ENCODE assay signal across 28 cellular contexts in the genomic region with DNA sequence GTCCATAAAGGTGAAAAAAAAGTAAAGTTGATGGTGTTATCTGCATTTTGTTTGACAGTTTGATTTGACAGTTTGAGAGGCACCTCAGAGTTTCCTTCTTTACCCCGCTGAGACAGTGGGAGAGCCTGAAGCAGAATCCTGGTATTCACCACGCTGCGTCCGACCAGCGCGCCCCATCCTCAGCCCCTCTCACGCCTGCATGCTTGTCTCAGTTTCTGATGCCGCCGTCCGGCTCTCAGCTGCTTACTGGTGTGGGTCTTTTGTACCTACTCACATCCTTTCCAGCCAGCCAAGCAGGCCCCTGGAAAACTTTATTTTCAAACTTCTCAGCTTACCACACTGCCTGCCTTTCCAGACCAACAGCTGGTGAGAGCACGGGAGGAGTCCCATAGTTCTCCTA.
"Had no signal": no experiment of that assay in that cellular context is flagged by ENCODE, and none has a peak within 500 bp of the region (broad histone marks: within the 10 kb centered on the region; RNA-seq: fewer than 3 reads in every experiment).

No MANE protein-coding gene starts in this region.

- H3K27ac Mint-ChIP-seq: activated CD4-positive, alpha-beta memory T cell treated with anti-CD3 and anti-CD28 coated beads, Interleukin-2, amount 10 ng/mL, durations not matched to agents 7 days and 5 days; activated CD4-positive, alpha-beta T cell treated with anti-CD3 and anti-CD28 coated beads for 36 hours; activated CD4-positive, alpha-beta T cell treated with anti-CD3 and anti-CD28 coated beads, Interleukin-2, amount 10 ng/mL, durations not matched to agents 24 days and 14 days; activated naive CD4-positive, alpha-beta T cell treated with anti-CD3 and anti-CD28 coated beads, Interleukin-2, amount 10 ng/mL, durations not matched to agents 7 days and 5 days; activated naive CD8-positive, alpha-beta T cell; activated T-cell treated with anti-CD3 and anti-CD28 coated beads, Interleukin-2, amount 50 U/mL, for 24 hours had no signal

- H3K36me3 Mint-ChIP-seq: activated naive CD4-positive, alpha-beta T cell treated with anti-CD3 and anti-CD28 coated beads, Interleukin-2, amount 10 ng/mL, durations not matched to agents 7 days and 5 days; activated naive CD8-positive, alpha-beta T cell had no signal

- DNase-seq: activated CD4-positive, alpha-beta memory T cell treated with anti-CD3 and anti-CD28 coated beads, Interleukin-2, amount 10 ng/mL, durations not matched to agents 7 days and 5 days; activated CD4-positive, alpha-beta T cell treated with anti-CD3 and anti-CD28 coated beads for 36 hours; activated CD4-positive, alpha-beta T cell treated with anti-CD3 and anti-CD28 coated beads, Interleukin-2, amount 10 ng/mL, durations not matched to agents 24 days and 14 days; activated CD4-positive, alpha-beta T cell treated with anti-CD3 and anti-CD28 coated beads, Interleukin-2, amount 50 U/mL, for 4 hours; activated CD4-positive, CD25-positive, alpha-beta regulatory T cell; activated CD4-positive, CD25-positive, alpha-beta regulatory T cell treated with anti-CD3 and anti-CD28 coated beads, Interleukin-2, amount 50 U/mL, for 72 hours; activated CD8-positive, alpha-beta memory T cell treated with anti-CD3 and anti-CD28 coated beads, Interleukin-2, amount 50 U/mL, for 48 hours; activated gamma-delta T cell; activated naive CD4-positive, alpha-beta T cell; activated naive CD4-positive, alpha-beta T cell treated with anti-CD3 and anti-CD28 coated beads, Interleukin-2, amount 10 ng/mL, durations not matched to agents 7 days and 5 days; activated T-cell treated with anti-CD3 and anti-CD28 coated beads for 4 hours; activated T-cell treated with anti-CD3 and anti-CD28 coated beads, Interleukin-2, amount 50 U/mL, for 24 hours; activated T-cell treated with anti-CD3 and anti-CD28 coated beads, Interleukin-2, amount 50 U/mL, for 72 hours; amniotic stem cell; aorta; body of pancreas; central memory CD4-positive, alpha-beta T cell; cerebellar nuclear complex; colonic mucosa; effector CD8-positive, alpha-beta T cell; foreskin fibroblast; head of caudate nucleus; T-helper 1 cell; T-helper 2 cell had no signal

- H3K27ac ChIP-seq: body of pancreas, breast epithelium, cardiac muscle cell, colonic mucosa, epithelial cell of prostate had no signal

- ATAC-seq: activated CD4-positive, alpha-beta T cell treated with anti-CD3 and anti-CD28 coated beads for 36 hours; body of pancreas had no signal

- H3K9me3 Mint-ChIP-seq: activated CD4-positive, alpha-beta memory T cell treated with anti-CD3 and anti-CD28 coated beads, Interleukin-2, amount 10 ng/mL, durations not matched to agents 7 days and 5 days; activated CD4-positive, alpha-beta T cell treated with anti-CD3 and anti-CD28 coated beads, Interleukin-2, amount 10 ng/mL, durations not matched to agents 24 days and 14 days; activated naive CD4-positive, alpha-beta T cell treated with anti-CD3 and anti-CD28 coated beads, Interleukin-2, amount 10 ng/mL, durations not matched to agents 7 days and 5 days; activated T-cell treated with anti-CD3 and anti-CD28 coated beads, Interleukin-2, amount 50 U/mL, for 24 hours; activated T-cell treated with anti-CD3 and anti-CD28 coated beads, Interleukin-2, amount 50 U/mL, for 72 hours had no signal

- H3K27me3 ChIP-seq: body of pancreas, breast epithelium, cardiac muscle cell, colonic mucosa had no signal

- H3K4me1 ChIP-seq: body of pancreas had no signal

- H3K4me3 ChIP-seq: body of pancreas, breast epithelium, cardiac muscle cell, colonic mucosa had no signal

- H3K36me3 ChIP-seq: breast epithelium, cardiac muscle cell, colonic mucosa had no signal

- H3K9me3 ChIP-seq: body of pancreas, breast epithelium, colonic mucosa had no signal
